Comparison of ENCODE assay signal across 1 cellular context in genomic region chr2:121473502-121473901, GRCh38.
TF ChIP-seq lines count a peak whose summit lies in the region.

No MANE protein-coding gene starts in this region.

TF ChIP-seq in K562, 482 proteins besides CTCF, POLR2A, EP300 and RAD21:
- TF ChIP-seq GTF2F1 (IDR thresholded peaks at IDR 0.05; ENCODE audit: low read depth, low read length) (no peak), ASH1L (IDR thresholded peaks at IDR 0.05; ENCODE audit: borderline replicate concordance, low read depth, partially characterized antibody) (no peak), ZNF280A (IDR thresholded peaks at IDR 0.05; ENCODE audit: low read depth, partially characterized antibody) (no peak), ZNF395 (CRISPR knock-in tag; IDR thresholded peaks at IDR 0.05) (no peak), ELF4 (CRISPR knock-in tag; IDR thresholded peaks at IDR 0.05) (no peak), TFAP4 (CRISPR knock-in tag; IDR thresholded peaks at IDR 0.05; ENCODE audit: borderline replicate concordance) (no peak), ZBTB40 (IDR thresholded peaks at IDR 0.05) (no peak), ZBTB40 (CRISPR knock-in tag; IDR thresholded peaks at IDR 0.05) (no peak)
